1 cellular context compared by ENCODE assay signal in genomic region chr10:132616170-132616994, GRCh38.
A peak's percentile ranks its signal among the peaks of the same experiment; 100 is the strongest.
TF ChIP-seq lines count a peak whose summit lies in the region.

No MANE protein-coding gene starts in this region.

TF ChIP-seq in HEK293, 187 proteins besides CTCF, POLR2A, EP300 and RAD21 (continued from another document):
- TF ChIP-seq ZNF311 (tag by site-specific recombination; IDR thresholded peaks at IDR 0.05; ENCODE audit: borderline replicate concordance): peak; percentile 88; the same call in 1 of the 2 replicates
- no peak for TF ChIP-seq ZNF366 (tag by site-specific recombination; conservative IDR thresholded peaks at IDR 0.05)
- TF ChIP-seq ZNF202 (tag by site-specific recombination; IDR thresholded peaks at IDR 0.05; ENCODE audit: borderline replicate concordance): no peak
- TF ChIP-seq ZNF169 (tag by site-specific recombination; IDR thresholded peaks at IDR 0.05): 0 out of 2 replicates have a peak, but pooled peaks have one; percentile 35
- TF ChIP-seq KLF8 (tag by site-specific recombination; IDR thresholded peaks at IDR 0.05): no peak
- no peak for TF ChIP-seq ZIC2 (tag by site-specific recombination; IDR thresholded peaks at IDR 0.05)
- no peak for TF ChIP-seq ZNF155 (tag by site-specific recombination; IDR thresholded peaks at IDR 0.05)
- TF ChIP-seq ZNF768 (tag by site-specific recombination; IDR thresholded peaks at IDR 0.05): no peak
- TF ChIP-seq ZNF184 (tag by site-specific recombination; IDR thresholded peaks at IDR 0.05): no peak
- TF ChIP-seq ZNF544 (tag by site-specific recombination; IDR thresholded peaks at IDR 0.05): no peak
- TF ChIP-seq ZSCAN30 (tag by site-specific recombination; IDR thresholded peaks at IDR 0.05): no peak
- no peak for TF ChIP-seq ZNF843 (tag by site-specific recombination; IDR thresholded peaks at IDR 0.05)
- peak; percentile 96 for TF ChIP-seq ZFHX2 (tag by site-specific recombination; conservative IDR thresholded peaks at IDR 0.05)
- no peak for TF ChIP-seq HOXA7 (CRISPR knock-in tag; IDR thresholded peaks at IDR 0.05; ENCODE audit: borderline replicate concordance)
- TF ChIP-seq ZNF146 (tag by site-specific recombination; IDR thresholded peaks at IDR 0.05): no peak
- TF ChIP-seq ZNF707 (tag by site-specific recombination; IDR thresholded peaks at IDR 0.05): no peak
- no peak for TF ChIP-seq HIC1 (tag by site-specific recombination; IDR thresholded peaks at IDR 0.05)
- no peak for TF ChIP-seq ZNF785 (tag by site-specific recombination; IDR thresholded peaks at IDR 0.05)
- no peak for TF ChIP-seq ZEB2 (tag by site-specific recombination; IDR thresholded peaks at IDR 0.05)
- no peak for TF ChIP-seq ZSCAN4 (tag by site-specific recombination; IDR thresholded peaks at IDR 0.05)
- TF ChIP-seq ZNF16 (tag by site-specific recombination; IDR thresholded peaks at IDR 0.05; ENCODE audit: low read depth): no peak
- no peak for TF ChIP-seq ZNF354C (tag by site-specific recombination; IDR thresholded peaks at IDR 0.05; ENCODE audit: borderline replicate concordance, low read depth)
- no peak for TF ChIP-seq TRIM28 (IDR thresholded peaks at IDR 0.05; ENCODE audit: borderline replicate concordance, low read length)
- peak; percentile 95 for TF ChIP-seq EGR2 (tag by site-specific recombination; IDR thresholded peaks at IDR 0.05; ENCODE audit: low read depth)
- TF ChIP-seq ZSCAN23 (tag by site-specific recombination; IDR thresholded peaks at IDR 0.05): no peak
- TF ChIP-seq ZBTB6 (tag by site-specific recombination; IDR thresholded peaks at IDR 0.05): no peak
- no peak for TF ChIP-seq ZNF645 (tag by site-specific recombination; IDR thresholded peaks at IDR 0.05)
- no peak for TF ChIP-seq ZNF280D (tag by site-specific recombination; IDR thresholded peaks at IDR 0.05)
